18 cellular contexts compared by ENCODE assay signal in the genomic region with DNA sequence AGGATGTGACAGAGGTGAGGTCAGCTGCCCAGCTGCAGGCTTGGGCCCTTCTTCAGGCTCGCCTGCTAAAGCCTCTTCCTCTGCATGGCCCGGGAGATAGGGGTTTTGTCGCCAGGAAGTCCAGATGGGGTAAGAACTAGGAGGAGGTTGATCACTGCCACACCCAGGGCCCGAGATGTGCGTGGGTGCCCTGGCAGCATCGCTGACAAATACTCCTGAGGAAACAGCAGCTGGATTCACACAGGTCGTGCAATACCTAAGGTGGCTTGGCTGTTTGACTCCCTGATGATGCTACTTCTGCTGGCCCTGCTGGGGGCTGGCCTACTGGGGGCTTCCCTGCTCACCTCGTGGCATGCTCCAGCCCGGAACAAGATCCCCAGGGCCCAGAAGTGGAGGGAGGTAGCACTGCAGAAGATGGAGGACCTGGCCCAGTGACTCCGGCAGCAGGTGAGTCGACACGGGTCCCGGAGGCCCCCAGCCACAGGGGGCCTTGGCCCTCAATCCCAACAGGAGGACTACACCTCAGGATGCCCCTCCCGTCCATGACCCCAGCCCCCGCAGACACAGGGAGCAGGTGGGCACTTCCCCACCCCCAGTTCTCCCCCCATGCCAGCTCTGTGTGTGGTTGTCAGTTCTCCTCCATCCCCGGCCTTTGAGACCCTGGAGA.
"Had no signal": no experiment of that assay in that cellular context is flagged by ENCODE, and none has a peak within 500 bp of the region (broad histone marks: within the 10 kb centered on the region; RNA-seq: fewer than 3 reads in every experiment).

No MANE protein-coding gene starts in this region.

- H3K27ac ChIP-seq: heart left ventricle, ovary, psoas muscle, right atrium auricular region, spleen had no signal

- H3K27me3 ChIP-seq: ovary, right atrium auricular region had no signal

- H3K9me3 ChIP-seq: heart left ventricle, ovary, psoas muscle, right atrium auricular region, spleen had no signal

- H3K4me3 Mint-ChIP-seq: brain; memory B cell; natural killer cell treated with Interleukin-12 subunit alpha and Interleukin-12 subunit beta and Interleukin-15 and Interleukin-18, amount 100 ng/mL, for 72 hours had no signal

- H3K27ac Mint-ChIP-seq: brain; memory B cell; natural killer cell treated with Interleukin-12 subunit alpha and Interleukin-12 subunit beta and Interleukin-15 and Interleukin-18, amount 100 ng/mL, for 72 hours had no signal

- H3K9me3 Mint-ChIP-seq: memory B cell; natural killer cell treated with Interleukin-12 subunit alpha and Interleukin-12 subunit beta and Interleukin-15 and Interleukin-18, amount 100 ng/mL, for 72 hours had no signal

- H3K36me3 ChIP-seq: heart left ventricle, ovary, right atrium auricular region, spleen had no signal

- H3K4me1 ChIP-seq: heart left ventricle, psoas muscle, right atrium auricular region, spleen had no signal

- ATAC-seq: heart left ventricle; left colon; natural killer cell treated with Interleukin-12 subunit alpha and Interleukin-12 subunit beta and Interleukin-15 and Interleukin-18, amount 100 ng/mL, for 72 hours; psoas muscle had no signal

- H3K4me3 ChIP-seq: heart left ventricle, ovary, psoas muscle, right atrium auricular region, spleen had no signal

- H3K36me3 Mint-ChIP-seq: brain; memory B cell; natural killer cell treated with Interleukin-12 subunit alpha and Interleukin-12 subunit beta and Interleukin-15 and Interleukin-18, amount 100 ng/mL, for 72 hours had no signal

- DNase-seq: activated CD4-positive, alpha-beta T cell treated with anti-CD3 and anti-CD28 coated beads for 1 hour; activated effector memory CD4-positive, alpha-beta T cell treated with Interleukin-2 at 50 U/mL for 16 hours; activated naive CD4-positive, alpha-beta T cell treated with anti-CD3 and anti-CD28 coated beads, Interleukin-2, amount 50 U/mL, for 16 hours; activated T-cell treated with anti-CD3 and anti-CD28 coated beads, Interleukin-2, amount 50 U/mL, for 48 hours; aorta; islet precursor cell; left colon; ovary; spleen; stimulated activated CD4-positive, alpha-beta T cell treated with anti-CD3 and anti-CD28 coated beads, Interleukin-4, amount 100 ng/mL, for 1 hour; stimulated activated naive CD4-positive, alpha-beta T cell treated with Interleukin-2 at 50 U/mL for 16 hours; SW 1271 had no signal

- H3K4me1 Mint-ChIP-seq: brain, memory B cell had no signal
